In the genomic region with DNA sequence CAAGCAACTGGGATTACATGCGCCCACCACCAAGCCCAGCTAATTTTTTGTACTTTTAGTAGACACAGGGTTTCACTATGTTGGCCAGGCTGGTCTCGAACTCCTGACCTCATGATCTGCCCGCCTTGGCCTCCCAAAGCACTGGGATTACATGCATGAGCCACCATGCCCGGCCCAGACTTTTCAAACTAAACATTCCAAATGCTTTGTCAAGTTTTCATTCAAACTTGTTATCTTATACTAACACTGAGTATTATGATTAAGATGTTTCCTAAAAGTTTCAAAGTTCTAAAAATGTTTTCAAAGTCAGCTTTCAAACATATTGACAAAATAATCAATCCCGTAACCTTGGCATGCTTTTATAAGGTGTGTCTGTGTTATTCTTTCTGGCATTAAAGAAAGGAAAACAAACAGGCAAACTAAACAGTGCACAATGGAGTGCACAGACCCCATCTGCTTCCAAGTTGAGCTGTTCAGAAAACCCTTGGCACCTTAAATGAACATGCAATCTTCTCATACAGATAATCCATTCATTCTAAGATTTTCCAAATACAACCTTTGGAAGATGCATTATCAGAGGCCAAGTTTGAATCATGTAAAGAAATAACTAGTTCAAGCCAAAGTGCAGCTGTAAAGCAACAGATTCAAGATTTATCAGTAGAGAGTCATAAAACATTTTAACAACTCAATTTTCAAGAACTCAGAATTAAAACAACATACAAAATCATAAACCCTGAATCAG, we compare ENCODE assay signal across 1 cellular context.
A peak's percentile ranks its signal among the peaks of the same experiment; 100 is the strongest.
TF ChIP-seq lines count a peak whose summit lies in the region.

No MANE protein-coding gene starts in this region.

TF ChIP-seq in HepG2, 621 proteins besides CTCF, POLR2A, EP300 and RAD21 (continued from another document and continues in another):
- TF ChIP-seq, protein P1, sequence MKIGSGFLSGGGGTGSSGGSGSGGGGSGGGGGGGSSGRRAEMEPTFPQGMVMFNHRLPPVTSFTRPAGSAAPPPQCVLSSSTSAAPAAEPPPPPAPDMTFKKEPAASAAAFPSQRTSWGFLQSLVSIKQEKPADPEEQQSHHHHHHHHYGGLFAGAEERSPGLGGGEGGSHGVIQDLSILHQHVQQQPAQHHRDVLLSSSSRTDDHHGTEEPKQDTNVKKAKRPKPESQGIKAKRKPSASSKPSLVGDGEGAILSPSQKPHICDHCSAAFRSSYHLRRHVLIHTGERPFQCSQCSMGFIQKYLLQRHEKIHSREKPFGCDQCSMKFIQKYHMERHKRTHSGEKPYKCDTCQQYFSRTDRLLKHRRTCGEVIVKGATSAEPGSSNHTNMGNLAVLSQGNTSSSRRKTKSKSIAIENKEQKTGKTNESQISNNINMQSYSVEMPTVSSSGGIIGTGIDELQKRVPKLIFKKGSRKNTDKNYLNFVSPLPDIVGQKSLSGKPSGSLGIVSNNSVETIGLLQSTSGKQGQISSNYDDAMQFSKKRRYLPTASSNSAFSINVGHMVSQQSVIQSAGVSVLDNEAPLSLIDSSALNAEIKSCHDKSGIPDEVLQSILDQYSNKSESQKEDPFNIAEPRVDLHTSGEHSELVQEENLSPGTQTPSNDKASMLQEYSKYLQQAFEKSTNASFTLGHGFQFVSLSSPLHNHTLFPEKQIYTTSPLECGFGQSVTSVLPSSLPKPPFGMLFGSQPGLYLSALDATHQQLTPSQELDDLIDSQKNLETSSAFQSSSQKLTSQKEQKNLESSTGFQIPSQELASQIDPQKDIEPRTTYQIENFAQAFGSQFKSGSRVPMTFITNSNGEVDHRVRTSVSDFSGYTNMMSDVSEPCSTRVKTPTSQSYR (CRISPR knock-in tag; IDR thresholded peaks at IDR 0.05; ENCODE audit: borderline replicate concordance) = peak; percentile 22; the same call in 1 of the 2 replicates
- no peak for TF ChIP-seq NCOA5 (CRISPR knock-in tag; IDR thresholded peaks at IDR 0.05)
- no peak for TF ChIP-seq LCORL (IDR thresholded peaks at IDR 0.05)
- 0 out of 2 replicates have a peak, but pooled peaks have one; percentile 30 for TF ChIP-seq LCORL (CRISPR knock-in tag; IDR thresholded peaks at IDR 0.05)
- TF ChIP-seq SMARCE1 (IDR thresholded peaks at IDR 0.05; ENCODE audit: borderline replicate concordance) = no peak
- peak; percentile 99 for TF ChIP-seq GATAD2A (CRISPR knock-in tag; IDR thresholded peaks at IDR 0.05)
- no peak for TF ChIP-seq ZFP37 (CRISPR knock-in tag; IDR thresholded peaks at IDR 0.05; ENCODE audit: borderline replicate concordance)
- TF ChIP-seq CENPBD1 (CRISPR knock-in tag; IDR thresholded peaks at IDR 0.05; ENCODE audit: borderline replicate concordance, low read depth) = no peak
- TF ChIP-seq ZNF761 (CRISPR knock-in tag; conservative IDR thresholded peaks at IDR 0.05) = 0 out of 2 replicates have a peak, but pooled peaks have one; percentile 37
- TF ChIP-seq ZNF160 (CRISPR knock-in tag; IDR thresholded peaks at IDR 0.05) = no peak
- TF ChIP-seq ZBTB3 (CRISPR knock-in tag; IDR thresholded peaks at IDR 0.05; ENCODE audit: borderline replicate concordance, low read depth) = peak; percentile 78; the same call in 1 of the 2 replicates
- peak; percentile 35; the same call in 1 of the 2 replicates for TF ChIP-seq HOXA3 (CRISPR knock-in tag; IDR thresholded peaks at IDR 0.05)
- no peak for TF ChIP-seq ZNF451 (CRISPR knock-in tag; IDR thresholded peaks at IDR 0.05)
- TF ChIP-seq ZNF652 (CRISPR knock-in tag; IDR thresholded peaks at IDR 0.05; ENCODE audit: borderline replicate concordance, low read depth) = peak; percentile 48; the same call in 1 of the 2 replicates
- peak; percentile 79 for TF ChIP-seq ZNF121 (CRISPR knock-in tag; IDR thresholded peaks at IDR 0.05)
- peak; percentile 74 for TF ChIP-seq ELF3 (CRISPR knock-in tag; IDR thresholded peaks at IDR 0.05)
- TF ChIP-seq E2F1 (CRISPR knock-in tag; IDR thresholded peaks at IDR 0.05) = no peak
- TF ChIP-seq ZNF614 (CRISPR knock-in tag; IDR thresholded peaks at IDR 0.05; ENCODE audit: borderline replicate concordance) = peak; percentile 62; the same call in 1 of the 2 replicates
- no peak for TF ChIP-seq HDAC6 (IDR thresholded peaks at IDR 0.05; ENCODE audit: low read depth, low read length)
- no peak for TF ChIP-seq HOXA7 (CRISPR knock-in tag; IDR thresholded peaks at IDR 0.05)
- TF ChIP-seq BCL6 (CRISPR knock-in tag; IDR thresholded peaks at IDR 0.05) = peak; percentile 97
- TF ChIP-seq RERE (CRISPR knock-in tag; IDR thresholded peaks at IDR 0.05; ENCODE audit: low read depth) = peak; percentile 82
- no peak for TF ChIP-seq ZNF513 (CRISPR knock-in tag; conservative IDR thresholded peaks at IDR 0.05)
- TF ChIP-seq REST (IDR thresholded peaks at IDR 0.05; ENCODE audit: borderline replicate concordance in 1 of 2, low read depth in 1 of 2, low read length in 2 of 2) = no peak
- TF ChIP-seq ZNF777 (CRISPR knock-in tag; IDR thresholded peaks at IDR 0.05) = no peak
- TF ChIP-seq TSC22D2 (CRISPR knock-in tag; IDR thresholded peaks at IDR 0.05; ENCODE audit: borderline replicate concordance) = no peak
- TF ChIP-seq ZNF496 (CRISPR knock-in tag; IDR thresholded peaks at IDR 0.05; ENCODE audit: insufficient replicate concordance) = no peak
- no peak for TF ChIP-seq SOX6 (IDR thresholded peaks at IDR 0.05)
- TF ChIP-seq SOX6 (CRISPR knock-in tag; IDR thresholded peaks at IDR 0.05) = peak; percentile 98
- TF ChIP-seq FOXM1 (CRISPR knock-in tag; IDR thresholded peaks at IDR 0.05) = no peak
- peak; percentile 60; the same call in 1 of the 2 replicates for TF ChIP-seq ZNF24 (IDR thresholded peaks at IDR 0.05)
- peak; percentile 92 for TF ChIP-seq RARA (CRISPR knock-in tag; IDR thresholded peaks at IDR 0.05)
- peak; percentile 98 for TF ChIP-seq SOX5 (CRISPR knock-in tag; IDR thresholded peaks at IDR 0.05; ENCODE audit: borderline replicate concordance)
- TF ChIP-seq, protein P2, sequence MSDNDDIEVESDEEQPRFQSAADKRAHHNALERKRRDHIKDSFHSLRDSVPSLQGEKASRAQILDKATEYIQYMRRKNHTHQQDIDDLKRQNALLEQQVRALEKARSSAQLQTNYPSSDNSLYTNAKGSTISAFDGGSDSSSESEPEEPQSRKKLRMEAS (IDR thresholded peaks at IDR 0.05) = no peak
